In genomic region chr16:82852388-82852998, GRCh38 we compare ENCODE assay signal across 26 cellular contexts.
"Had no signal": no experiment of that assay in that cellular context is flagged by ENCODE, and none has a peak within 500 bp of the region (broad histone marks: within the 10 kb centered on the region; RNA-seq: fewer than 3 reads in every experiment).

No MANE protein-coding gene starts in this region.

- H3K27ac ChIP-seq: ascending aorta, KMS-11, RWPE1 had no signal

- H3K4me1 ChIP-seq: ascending aorta had no signal

- ATAC-seq: activated CD8-positive, alpha-beta memory T cell treated with anti-CD3 and anti-CD28 coated beads, Interleukin-2, amount 10 ng/mL, durations not matched to agents 7 days and 5 days; activated naive CD4-positive, alpha-beta T cell treated with anti-CD3 and anti-CD28 coated beads, Interleukin-2, amount 50 U/mL, for 72 hours; activated naive CD8-positive, alpha-beta T cell treated with anti-CD3 and anti-CD28 coated beads, Interleukin-2, amount 50 U/mL, for 24 hours; T-helper 17 cell had no signal

- H3K9me3 ChIP-seq: ascending aorta had no signal

- H3K36me3 Mint-ChIP-seq: activated CD8-positive, alpha-beta memory T cell treated with anti-CD3 and anti-CD28 coated beads, Interleukin-2, amount 10 ng/mL, durations not matched to agents 7 days and 5 days; brain had no signal

- H3K4me3 Mint-ChIP-seq: activated B cell treated with CpG ODN at 0.5 μM for 24 hours; activated CD4-positive, alpha-beta T cell treated with anti-CD3 and anti-CD28 coated beads, Interleukin-2, amount 10 ng/mL, durations not matched to agents 24 days and 14 days; activated CD8-positive, alpha-beta memory T cell treated with anti-CD3 and anti-CD28 coated beads, Interleukin-2, amount 10 ng/mL, durations not matched to agents 7 days and 5 days; activated naive CD8-positive, alpha-beta T cell treated with anti-CD3 and anti-CD28 coated beads, Interleukin-2, amount 50 U/mL, for 24 hours; activated T-cell treated with anti-CD3 and anti-CD28 coated beads, Interleukin-2, amount 50 U/mL, for 24 hours; brain; T-helper 17 cell had no signal

- H3K4me1 Mint-ChIP-seq: activated B cell treated with CpG ODN at 0.5 μM for 24 hours; activated CD4-positive, alpha-beta T cell treated with anti-CD3 and anti-CD28 coated beads, Interleukin-2, amount 10 ng/mL, durations not matched to agents 24 days and 14 days; activated CD8-positive, alpha-beta memory T cell treated with anti-CD3 and anti-CD28 coated beads, Interleukin-2, amount 10 ng/mL, durations not matched to agents 7 days and 5 days; activated naive CD8-positive, alpha-beta T cell treated with anti-CD3 and anti-CD28 coated beads, Interleukin-2, amount 50 U/mL, for 24 hours; brain; T-helper 17 cell had no signal

- H3K27ac Mint-ChIP-seq: activated B cell treated with CpG ODN at 0.5 μM for 24 hours; activated CD4-positive, alpha-beta T cell treated with anti-CD3 and anti-CD28 coated beads, Interleukin-2, amount 10 ng/mL, durations not matched to agents 24 days and 14 days; activated CD8-positive, alpha-beta memory T cell treated with anti-CD3 and anti-CD28 coated beads, Interleukin-2, amount 10 ng/mL, durations not matched to agents 7 days and 5 days; activated naive CD4-positive, alpha-beta T cell treated with anti-CD3 and anti-CD28 coated beads, Interleukin-2, amount 50 U/mL, for 72 hours; activated naive CD8-positive, alpha-beta T cell treated with anti-CD3 and anti-CD28 coated beads, Interleukin-2, amount 50 U/mL, for 24 hours; activated T-cell treated with anti-CD3 and anti-CD28 coated beads, Interleukin-2, amount 50 U/mL, for 24 hours; brain; T-helper 17 cell had no signal

- DNase-seq: activated B cell treated with CpG ODN at 0.5 μM for 24 hours; activated CD4-positive, alpha-beta T cell treated with anti-CD3 and anti-CD28 coated beads for 1 hour; activated CD4-positive, alpha-beta T cell treated with anti-CD3 and anti-CD28 coated beads, Interleukin-2, amount 10 ng/mL, durations not matched to agents 24 days and 14 days; activated CD4-positive, alpha-beta T cell treated with anti-CD3 and anti-CD28 coated beads, Interleukin-2, amount 50 U/mL, for 48 hours; activated CD8-positive, alpha-beta memory T cell treated with anti-CD3 and anti-CD28 coated beads, Interleukin-2, amount 10 ng/mL, durations not matched to agents 7 days and 5 days; activated effector memory CD4-positive, alpha-beta T cell treated with anti-CD3 and anti-CD28 coated beads, Interleukin-2, amount 50 U/mL, for 16 hours; activated naive CD4-positive, alpha-beta T cell treated with Interleukin-2 at 50 U/mL for 16 hours; activated naive CD8-positive, alpha-beta T cell treated with anti-CD3 and anti-CD28 coated beads, Interleukin-2, amount 50 U/mL, for 24 hours; activated T-cell treated with anti-CD3 and anti-CD28 coated beads, Interleukin-2, amount 50 U/mL, for 24 hours; amniotic stem cell; NCI-H1092 treated with DMSO at 0.1 percent for 48 hours; NCI-H1436; NCI-H1694 treated with DMSO at 0.1 percent for 48 hours; NCI-H2029 treated with DMSO at 0.1 percent for 48 hours; NCI-H345; NCI-H510A; NCI-H526 treated with DMSO at 0.1 percent for 48 hours; NCI-H82; SHP77 treated with DMSO at 0.1 percent for 48 hours; T-helper 17 cell; T1000 had no signal

- H3K9me3 Mint-ChIP-seq: activated B cell treated with CpG ODN at 0.5 μM for 24 hours; activated CD4-positive, alpha-beta T cell treated with anti-CD3 and anti-CD28 coated beads, Interleukin-2, amount 10 ng/mL, durations not matched to agents 24 days and 14 days; activated naive CD4-positive, alpha-beta T cell treated with anti-CD3 and anti-CD28 coated beads, Interleukin-2, amount 50 U/mL, for 72 hours had no signal

- H3K36me3 ChIP-seq: ascending aorta had no signal

- H3K27me3 Mint-ChIP-seq: activated B cell treated with CpG ODN at 0.5 μM for 24 hours; activated CD4-positive, alpha-beta T cell treated with anti-CD3 and anti-CD28 coated beads, Interleukin-2, amount 10 ng/mL, durations not matched to agents 24 days and 14 days; activated T-cell treated with anti-CD3 and anti-CD28 coated beads, Interleukin-2, amount 50 U/mL, for 24 hours had no signal

- H3K4me2 ChIP-seq: KMS-11 had no signal

- H3K27me3 ChIP-seq: ascending aorta had no signal

- H3K9ac ChIP-seq: KMS-11 had no signal

- H3K4me3 ChIP-seq: ascending aorta had no signal
